ENCODE assay signal across 8 cellular contexts in the genomic region with DNA sequence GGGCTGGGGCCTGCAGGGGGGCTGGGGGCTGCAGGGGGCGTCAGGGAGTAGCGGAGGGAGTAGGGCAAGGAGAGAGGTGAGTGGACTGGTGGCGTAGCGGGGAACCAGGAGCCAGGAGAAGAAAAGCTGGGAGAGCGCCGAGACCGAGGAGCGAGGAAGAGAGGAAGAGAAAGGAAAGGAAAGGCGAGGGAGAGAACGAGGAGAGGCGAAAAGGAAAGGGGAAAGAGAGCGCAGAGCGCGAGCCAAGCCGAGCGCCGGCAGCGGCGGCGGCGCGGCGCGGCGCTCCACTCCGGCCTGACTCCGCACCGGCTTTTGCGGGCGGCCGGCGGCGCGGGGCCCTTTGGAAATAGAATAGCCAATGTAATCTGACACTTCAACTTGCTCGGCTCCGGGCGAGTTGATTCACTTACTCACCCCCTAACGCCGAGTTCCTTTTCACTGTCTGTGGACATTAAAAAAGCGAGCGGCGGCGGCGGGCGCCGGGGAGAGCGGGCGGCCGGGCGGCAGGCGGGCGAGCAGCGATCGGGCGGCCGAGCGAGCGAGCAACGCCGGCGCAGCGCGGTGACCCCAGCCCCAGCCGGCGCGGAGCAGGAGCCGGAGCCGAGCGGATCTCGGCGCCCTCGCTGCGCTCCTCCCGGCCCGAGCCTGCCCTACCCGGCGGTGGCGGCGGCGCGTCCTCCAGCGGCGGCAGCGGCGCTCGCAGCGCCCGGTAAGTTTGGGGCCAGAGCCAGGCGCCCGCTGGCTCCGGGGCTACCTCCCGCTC. TPM values are rescaled to one million over a fixed set of nuclear protein-coding genes. Genes with fewer than 3 reads are reported as not detected.
A peak's percentile ranks its signal among the peaks of the same experiment; 100 is the strongest.
DNase-seq lines count a peak whose midpoint lies in the region; ATAC-seq and TF ChIP-seq lines count a peak whose summit lies in the region.

Gene ZMIZ1, plus strand, starts transcription at position 405 of the 763 bp plus-strand sequence. CDS start 132,667 bp downstream, outside the sequence.

- peak; percentile 56 for ATAC-seq in GM19372 (IDR thresholded peaks at IDR 0.05; ENCODE audit: low read depth, unreplicated experiment)
- ATAC-seq in HG03521 (IDR thresholded peaks at IDR 0.05; ENCODE audit: unreplicated experiment): peak; percentile 51
- peak; percentile 73 for ATAC-seq in activated CD8-positive, alpha-beta T cell treated with anti-CD3 and anti-CD28 coated beads, Interleukin-2, amount 10 ng/mL, durations not matched to agents 7 days and 5 days
- peak; percentile 34 for ATAC-seq in lung (ENCODE audit: insufficient read depth, low FRiP score)

- no peaks in the 10 kb centered on the region for H3K36me3 ChIP-seq in lung (ENCODE audit: control insufficient read depth in 2 of 2, insufficient read depth in 2 of 2, low read length in 2 of 2)

- peak within 1 kb of the TSS; percentile 79 for H3K4me3 ChIP-seq in lung

- CTCF ChIA-PET in activated CD8-positive, alpha-beta T cell treated with anti-CD3 and anti-CD28 coated beads, Interleukin-2, amount 10 ng/mL, durations not matched to agents 7 days and 5 days (lab: Charles Lee): interaction anchor here (1.0 to 1.4 kb wide), 3 partner anchors 41 to 132 kb away, joined by 3 to 7 read pairs (median 3); no protein-coding TSS in a partner anchor

- peak; percentile 59; the same call in 1 of the 2 replicates for TF ChIP-seq CTCF in C4-2B (conservative IDR thresholded peaks at IDR 0.05)
- TF ChIP-seq CTCF in lung (IDR thresholded peaks at IDR 0.05; ENCODE audit: control extremely low read depth, extremely low read depth): no peak

- DNase-seq in NCI-H82 (lab: John Stamatoyannopoulos, UW) (peak; percentile 89), lung (ENCODE audit: low spot score) (peak; percentile 91)
- peak; percentile 87 for DNase-seq in activated CD8-positive, alpha-beta T cell treated with anti-CD3 and anti-CD28 coated beads, Interleukin-2, amount 10 ng/mL, durations not matched to agents 7 days and 5 days
- DNase-seq in effector CD4-positive, alpha-beta T cell: peak; percentile 72
- peak; percentile 59 to 62 (median 59) for DNase-seq in stimulated activated CD4-positive, alpha-beta T cell treated with anti-CD3 and anti-CD28 coated beads, TNF-alpha, amount 100 ng/mL, for 4 hours (ENCODE audit: low read depth in 3 of 3)

- no peaks in the 10 kb centered on the region for H3K9me3 Mint-ChIP-seq in activated CD8-positive, alpha-beta T cell treated with anti-CD3 and anti-CD28 coated beads, Interleukin-2, amount 10 ng/mL, durations not matched to agents 7 days and 5 days (ENCODE audit: insufficient read depth)

- H3K27ac ChIP-seq in C4-2B: peak within 1 kb of the TSS; percentile 93
- H3K27ac ChIP-seq in lung (ENCODE audit: low read depth in 1 of 2, low read length in 1 of 2): peak within 1 kb of the TSS; percentile 97 to 99

- H3K4me3 Mint-ChIP-seq in activated CD8-positive, alpha-beta T cell treated with anti-CD3 and anti-CD28 coated beads, Interleukin-2, amount 10 ng/mL, durations not matched to agents 7 days and 5 days: peak within 1 kb of the TSS; percentile 92

- peaks cover 14% of the 10 kb centered on the region for H3K27me3 Mint-ChIP-seq in activated CD8-positive, alpha-beta T cell treated with anti-CD3 and anti-CD28 coated beads, Interleukin-2, amount 10 ng/mL, durations not matched to agents 7 days and 5 days (ENCODE audit: low read depth)

- WGBS in lung, 2 donors: 0% methylated on average over 60 to 92 of the region's 92 CpGs

- POLR2A ChIA-PET in activated CD8-positive, alpha-beta T cell treated with anti-CD3 and anti-CD28 coated beads, Interleukin-2, amount 10 ng/mL, durations not matched to agents 7 days and 5 days (lab: Charles Lee): interaction anchor here (1.0 to 1.3 kb wide), 2 partner anchors 22 to 95 kb away, joined by 3 read pairs; no protein-coding TSS in a partner anchor

- H3K27ac Mint-ChIP-seq in activated CD8-positive, alpha-beta T cell treated with anti-CD3 and anti-CD28 coated beads, Interleukin-2, amount 10 ng/mL, durations not matched to agents 7 days and 5 days: peak within 1 kb of the TSS; percentile 80

- H3K27me3 ChIP-seq in lung (ENCODE audit: control insufficient read depth, insufficient read depth): no peaks in the 10 kb centered on the region

- no peaks in the 10 kb centered on the region for H3K36me3 Mint-ChIP-seq in activated CD8-positive, alpha-beta T cell treated with anti-CD3 and anti-CD28 coated beads, Interleukin-2, amount 10 ng/mL, durations not matched to agents 7 days and 5 days (ENCODE audit: low read depth)

- H3K9me3 ChIP-seq in lung (ENCODE audit: control insufficient read depth in 2 of 2, insufficient read depth in 1 of 2, low read length in 1 of 2): no peaks in the 10 kb centered on the region

- peaks cover 44% of the 10 kb centered on the region for H3K4me1 Mint-ChIP-seq in activated CD8-positive, alpha-beta T cell treated with anti-CD3 and anti-CD28 coated beads, Interleukin-2, amount 10 ng/mL, durations not matched to agents 7 days and 5 days (ENCODE audit: low read depth)

- H3K4me1 ChIP-seq in lung (ENCODE audit: control insufficient read depth in 2 of 2, insufficient read depth in 2 of 2, low read length in 2 of 2): peaks cover 15 to 22% of the 10 kb centered on the region in 2 donors

RNA-seq across cellular contexts. Expression of gene ZMIZ1, which starts in this region (rescaled TPM):
- 10 to 100 TPM; 39.9 to 40.6 TPM for total RNA-seq in activated CD8-positive, alpha-beta T cell treated with anti-CD3 and anti-CD28 coated beads, Interleukin-2, amount 10 ng/mL, durations not matched to agents 7 days and 5 days
- 10 to 100 TPM; 43.7 to 80.2 TPM for total RNA-seq in lung
- 10 to 100 TPM; 18.3 to 41.5 TPM for polyA plus RNA-seq in lung

Comparison
In these comparisons a context has a peak if more than half of its experiments do, and no peak if none do; other contexts are left out.
1. Peak in every context shown above with its lines: DNase-seq, ATAC-seq, H3K4me3 ChIP-seq and H3K27ac ChIP-seq.